Comparison of ENCODE assay signal across 13 cellular contexts in the genomic region with DNA sequence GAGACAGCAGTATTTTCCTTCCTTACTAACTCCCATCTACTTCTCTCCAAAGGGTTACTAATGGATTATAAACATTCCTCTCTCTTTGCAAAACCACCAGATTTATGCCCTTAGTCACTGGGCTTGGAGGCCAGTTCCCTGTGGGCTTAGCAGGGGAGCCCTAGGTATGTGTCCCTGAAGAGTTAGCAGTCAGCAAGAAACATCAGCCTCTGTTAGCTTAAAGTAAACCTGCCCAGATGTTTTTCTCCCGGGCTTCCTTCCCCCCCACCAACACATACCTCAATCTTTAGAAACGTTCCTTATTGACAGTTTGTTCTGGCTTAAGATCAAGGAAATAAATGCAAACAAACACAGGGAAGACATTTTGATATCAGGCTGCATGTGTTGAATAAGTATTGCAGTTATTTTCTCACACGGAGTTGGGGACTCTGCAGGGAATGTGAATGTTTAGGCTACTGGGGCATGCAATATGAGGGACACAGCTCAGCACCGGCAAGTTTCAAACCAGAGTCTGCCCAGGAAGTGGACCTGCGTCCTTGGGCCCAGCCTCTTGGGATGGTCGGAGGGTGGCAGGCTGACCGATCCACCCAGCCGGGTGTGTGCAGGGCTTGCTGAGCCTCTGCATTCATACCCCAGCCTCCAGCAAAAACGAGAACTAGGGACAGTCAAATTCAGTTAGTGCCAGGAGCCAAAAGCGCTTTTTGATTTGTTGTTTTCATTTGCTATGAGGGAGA.
DNase-seq lines count a peak whose midpoint lies in the region; ATAC-seq and TF ChIP-seq lines count a peak whose summit lies in the region.
"Had no signal": no experiment of that assay in that cellular context is flagged by ENCODE, and none has a peak within 500 bp of the region (broad histone marks: within the 10 kb centered on the region; RNA-seq: fewer than 3 reads in every experiment).

No MANE protein-coding gene starts in this region.

- no peak for ATAC-seq in activated T-cell treated with anti-CD3 and anti-CD28 coated beads, Interleukin-2, amount 50 U/mL, for 4 hours

- H3K4me3 ChIP-seq in HFF-Myc (replicated peaks; ENCODE audit: low read depth, low read length): no peak overlapping the region
- H3K4me3 ChIP-seq: lung, spleen had no signal

- H3K4me3 Mint-ChIP-seq in activated T-cell treated with anti-CD3 and anti-CD28 coated beads, Interleukin-2, amount 50 U/mL, for 4 hours: no peak overlapping the region

- H3K27ac ChIP-seq in substantia nigra (ENCODE audit: low read depth, low read length, poor library complexity, severe bottlenecking): peak overlapping the region; percentile 75
- H3K27ac ChIP-seq: epithelial cell of prostate, KMS-11, spleen, WERI-Rb-1 had no signal

- peak; percentile 56 for DNase-seq in HFF-Myc (ENCODE audit: extremely low read depth, low read depth)
- DNase-seq in astrocyte of the hippocampus (ENCODE audit: low read depth, low spot score): peak; percentile 89
- peak; percentile 52 for DNase-seq in islet precursor cell
- DNase-seq in substantia nigra (lab: John Stamatoyannopoulos, UW): peak in 1 of 49 donors; percentile 14
- DNase-seq in activated CD4-positive, alpha-beta T cell treated with anti-CD3 and anti-CD28 coated beads for 1 hour: no peak
- no peak for DNase-seq in activated T-cell treated with anti-CD3 and anti-CD28 coated beads, Interleukin-2, amount 50 U/mL, for 4 hours
- DNase-seq in NCI-H82 (lab: John Stamatoyannopoulos, UW): no peak
- DNase-seq: activated effector memory CD4-positive, alpha-beta T cell treated with anti-CD3 and anti-CD28 coated beads, Interleukin-2, amount 50 U/mL, for 16 hours; spleen; WERI-Rb-1 had no signal

- no peaks in the 10 kb centered on the region for H3K9me3 Mint-ChIP-seq in activated T-cell treated with anti-CD3 and anti-CD28 coated beads, Interleukin-2, amount 50 U/mL, for 4 hours

- no peak for TF ChIP-seq CTCF in HFF-Myc (IDR thresholded peaks at IDR 0.05; ENCODE audit: low read depth, low read length, missing control alignments)

- H3K4me1 Mint-ChIP-seq in activated T-cell treated with anti-CD3 and anti-CD28 coated beads, Interleukin-2, amount 50 U/mL, for 4 hours (ENCODE audit: low read depth): no peaks in the 10 kb centered on the region

- H3K36me3 Mint-ChIP-seq in activated T-cell treated with anti-CD3 and anti-CD28 coated beads, Interleukin-2, amount 50 U/mL, for 4 hours (ENCODE audit: insufficient read depth): no peaks in the 10 kb centered on the region

- no peaks in the 10 kb centered on the region for H3K27me3 Mint-ChIP-seq in activated T-cell treated with anti-CD3 and anti-CD28 coated beads, Interleukin-2, amount 50 U/mL, for 4 hours (ENCODE audit: low read depth)

Comparison
In these comparisons a context has a peak if more than half of its experiments do, and no peak if none do; other contexts are left out.
1. DNase-seq: peak in HFF-Myc (single experiment), astrocyte of the hippocampus (single experiment) and islet precursor cell (single experiment); none in activated CD4-positive, alpha-beta T cell treated with anti-CD3 and anti-CD28 coated beads for 1 hour (single experiment), activated T-cell treated with anti-CD3 and anti-CD28 coated beads, Interleukin-2, amount 50 U/mL, for 4 hours (single experiment) and NCI-H82 (single experiment).